ENCODE assay signal across 1 cellular context in genomic region chr3:195877767-195878423, GRCh38.
TF ChIP-seq lines count a peak whose summit lies in the region.

No MANE protein-coding gene starts in this region.

TF ChIP-seq in HepG2, 621 proteins besides CTCF, POLR2A, EP300 and RAD21:
- TF ChIP-seq ATF7 (IDR thresholded peaks at IDR 0.05) (peak; percentile 85), ATF7 (CRISPR knock-in tag; IDR thresholded peaks at IDR 0.05) (no peak), HNF4A (CRISPR knock-in tag; IDR thresholded peaks at IDR 0.05) (no peak), RCOR2 (CRISPR knock-in tag; IDR thresholded peaks at IDR 0.05) (no peak), CREB1 (IDR thresholded peaks at IDR 0.05) (0 out of 2 replicates have a peak, but pooled peaks have one; percentile 38), CREB1 (CRISPR knock-in tag; IDR thresholded peaks at IDR 0.05) (no peak)
- TF ChIP-seq, protein P1, sequence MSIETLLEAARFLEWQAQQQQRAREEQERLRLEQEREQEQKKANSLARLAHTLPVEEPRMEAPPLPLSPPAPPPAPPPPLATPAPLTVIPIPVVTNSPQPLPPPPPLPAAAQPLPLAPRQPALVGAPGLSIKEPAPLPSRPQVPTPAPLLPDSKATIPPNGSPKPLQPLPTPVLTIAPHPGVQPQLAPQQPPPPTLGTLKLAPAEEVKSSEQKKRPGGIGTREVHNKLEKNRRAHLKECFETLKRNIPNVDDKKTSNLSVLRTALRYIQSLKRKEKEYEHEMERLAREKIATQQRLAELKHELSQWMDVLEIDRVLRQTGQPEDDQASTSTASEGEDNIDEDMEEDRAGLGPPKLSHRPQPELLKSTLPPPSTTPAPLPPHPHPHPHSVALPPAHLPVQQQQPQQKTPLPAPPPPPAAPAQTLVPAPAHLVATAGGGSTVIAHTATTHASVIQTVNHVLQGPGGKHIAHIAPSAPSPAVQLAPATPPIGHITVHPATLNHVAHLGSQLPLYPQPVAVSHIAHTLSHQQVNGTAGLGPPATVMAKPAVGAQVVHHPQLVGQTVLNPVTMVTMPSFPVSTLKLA (IDR thresholded peaks at IDR 0.05) = no peak
